Comparison of ENCODE assay signal across 20 cellular contexts in the genomic region with DNA sequence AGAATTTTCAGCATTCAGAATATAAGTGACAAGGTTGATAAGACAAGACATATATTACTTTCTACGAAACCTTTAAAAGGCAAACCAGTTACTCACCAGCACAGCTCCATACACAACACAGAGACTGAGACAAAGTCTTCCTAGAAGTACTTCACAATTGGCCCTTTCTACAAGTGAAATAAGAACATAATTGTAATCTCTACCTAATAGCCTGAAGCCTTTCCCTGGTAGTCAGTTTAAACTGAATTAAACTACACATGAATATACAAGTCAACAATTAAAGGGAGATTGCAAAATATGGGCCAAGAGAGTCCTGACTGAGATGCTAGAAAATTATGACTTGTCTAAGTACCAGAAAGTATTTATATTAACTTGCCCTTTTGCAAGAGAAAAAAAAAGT.
A peak's percentile ranks its signal among the peaks of the same experiment; 100 is the strongest.
DNase-seq lines count a peak whose midpoint lies in the region; ATAC-seq and TF ChIP-seq lines count a peak whose summit lies in the region.
"Had no signal": no experiment of that assay in that cellular context is flagged by ENCODE, and none has a peak within 500 bp of the region (broad histone marks: within the 10 kb centered on the region; RNA-seq: fewer than 3 reads in every experiment).

No MANE protein-coding gene starts in this region.

- H3K79me2 ChIP-seq in neural progenitor cell (ENCODE audit: low read depth) = no peaks in the 10 kb centered on the region

- no peak overlapping the region for H3K27ac Mint-ChIP-seq in neural progenitor cell
- H3K27ac Mint-ChIP-seq: CD14-positive monocyte; CD4-positive, alpha-beta memory T cell; CD4-positive, CD25-positive, alpha-beta regulatory T cell; CD8-positive, alpha-beta memory T cell had no signal

- no peak for ATAC-seq in GM21447 (IDR thresholded peaks at IDR 0.05; ENCODE audit: unreplicated experiment)

- no peaks in the 10 kb centered on the region for H3F3A ChIP-seq in neural progenitor cell (ENCODE audit: low read depth)

- H3K9me3 ChIP-seq in neural progenitor cell (ENCODE audit: low read depth) = no peaks in the 10 kb centered on the region
- H3K9me3 ChIP-seq: BE2C, BLaER1, Caco-2 had no signal

- H2AFZ ChIP-seq in neural progenitor cell (replicated peaks) = peak overlapping the region; percentile 22

- 74 to 87% methylated on average over 1 of the region's 1 CpG for WGBS in lower leg skin, 2 donors

- DNase-seq in RPMI7951 (ENCODE audit: low read depth) (peak; percentile 0), foreskin melanocyte (peak; percentile 90), neural progenitor cell (ENCODE audit: low spot score) (no peak), lower leg skin (ENCODE audit: low spot score in 2 of 2) (no peak), foreskin fibroblast (no peak)
- no peak for DNase-seq in activated CD4-positive, CD25-positive, alpha-beta regulatory T cell treated with anti-CD3 and anti-CD28 coated beads, Interleukin-2, amount 50 U/mL, for 72 hours
- DNase-seq: 8988T; ACHN; BE2C; C1 segment of cervical spinal cord; Caco-2; Calu3; CD4-positive, alpha-beta memory T cell; CD4-positive, CD25-positive, alpha-beta regulatory T cell; CD8-positive, alpha-beta memory T cell; DMS79 treated with DMSO at 0.1 percent for 48 hours; GF-D8 had no signal

- no peak overlapping the region for H3K4me3 Mint-ChIP-seq in neural progenitor cell
- H3K4me3 Mint-ChIP-seq: CD14-positive monocyte; CD4-positive, alpha-beta memory T cell; CD4-positive, CD25-positive, alpha-beta regulatory T cell; CD8-positive, alpha-beta memory T cell had no signal

- no peaks in the 10 kb centered on the region for H3K36me3 Mint-ChIP-seq in neural progenitor cell
- H3K36me3 Mint-ChIP-seq: CD14-positive monocyte; CD4-positive, alpha-beta memory T cell; CD4-positive, CD25-positive, alpha-beta regulatory T cell had no signal

- H3K4me2 ChIP-seq in neural progenitor cell = no peak overlapping the region
- H3K4me2 ChIP-seq: BLaER1 had no signal

- no peaks in the 10 kb centered on the region for H4K20me1 ChIP-seq in neural progenitor cell (ENCODE audit: low read depth)
- H4K20me1 ChIP-seq: BLaER1 had no signal

- intact Hi-C loops in lower leg skin (cut with DNase I; ENCODE audit: low total_unique reads) = no loop called here

- H3K4me1 Mint-ChIP-seq in neural progenitor cell = peaks cover 2% of the 10 kb centered on the region
- H3K4me1 Mint-ChIP-seq: CD4-positive, alpha-beta memory T cell; CD4-positive, CD25-positive, alpha-beta regulatory T cell; CD8-positive, alpha-beta memory T cell had no signal

- H3K4me3 ChIP-seq in neural progenitor cell (no peak overlapping the region), lower leg skin (ENCODE audit: low read depth, poor library complexity, severe bottlenecking) (no peak overlapping the region), foreskin fibroblast (ENCODE audit: low read depth in 1 of 2, low read length in 2 of 2) (no peak overlapping the region)
- H3K4me3 ChIP-seq: BLaER1 had no signal

- TF ChIP-seq POLR2A in lower leg skin (IDR thresholded peaks at IDR 0.05) = no peak

- H3K27me3 Mint-ChIP-seq in neural progenitor cell (ENCODE audit: insufficient read depth, low read depth) = peaks cover 4% of the 10 kb centered on the region
- H3K27me3 Mint-ChIP-seq: CD4-positive, CD25-positive, alpha-beta regulatory T cell had no signal

- no peak overlapping the region for H3K27ac ChIP-seq in neural progenitor cell
- H3K27ac ChIP-seq: BLaER1 had no signal

- no peaks in the 10 kb centered on the region for H3K4me1 ChIP-seq in neural progenitor cell
- H3K4me1 ChIP-seq: BE2C, BLaER1, Caco-2 had no signal

- no peak overlapping the region for H3K9ac ChIP-seq in neural progenitor cell
- H3K9ac ChIP-seq: BLaER1 had no signal

- no peaks in the 10 kb centered on the region for H3K9me3 Mint-ChIP-seq in neural progenitor cell
- H3K9me3 Mint-ChIP-seq: CD4-positive, alpha-beta memory T cell; CD8-positive, alpha-beta memory T cell had no signal

- H3K36me3 ChIP-seq in neural progenitor cell = no peaks in the 10 kb centered on the region
- H3K36me3 ChIP-seq: BE2C, BLaER1 had no signal

- TF ChIP-seq CTCF in neural progenitor cell (IDR thresholded peaks at IDR 0.05) (no peak), lower leg skin (IDR thresholded peaks at IDR 0.05) (no peak), foreskin fibroblast (IDR thresholded peaks at IDR 0.05; ENCODE audit: low read depth, low read length) (no peak)

- no peaks in the 10 kb centered on the region for H3K27me3 ChIP-seq in neural progenitor cell
- H3K27me3 ChIP-seq: BE2C, BLaER1 had no signal

Comparison
In these comparisons a context has a peak if more than half of its experiments do, and no peak if none do; other contexts are left out.
1. DNase-seq: peak in RPMI7951 (single experiment) and foreskin melanocyte (single experiment); none in neural progenitor cell (single experiment), activated CD4-positive, CD25-positive, alpha-beta regulatory T cell treated with anti-CD3 and anti-CD28 coated beads, Interleukin-2, amount 50 U/mL, for 72 hours (single experiment), lower leg skin (0 of 2) and foreskin fibroblast (0 of 2).